Comparison of ENCODE assay signal across 1 cellular context in genomic region chr20:62386383-62387218, GRCh38.
TF ChIP-seq lines count a peak whose summit lies in the region.

TSS of gene RPS21 (plus strand) at chr20:62387103. CDS start at chr20:62387339, 236 bp downstream.

TF ChIP-seq in K562, 482 proteins besides CTCF, POLR2A, EP300 and RAD21 (continued from another document and continues in another):
- TF ChIP-seq NKRF (IDR thresholded peaks at IDR 0.05; ENCODE audit: borderline replicate concordance), result peak; percentile 56
- TF ChIP-seq SMAD1 (IDR thresholded peaks at IDR 0.05; ENCODE audit: low read depth, low read length, partially characterized antibody), result no peak
- no peak for TF ChIP-seq ARHGAP35 (IDR thresholded peaks at IDR 0.05; ENCODE audit: partially characterized antibody)
- TF ChIP-seq PCBP1 (IDR thresholded peaks at IDR 0.05; ENCODE audit: low read depth, low read length, poor library complexity, severe bottlenecking), result peak; percentile 61
- no peak for TF ChIP-seq BRCA1 (IDR thresholded peaks at IDR 0.05)
- TF ChIP-seq BRCA1 (CRISPR knock-in tag; IDR thresholded peaks at IDR 0.05), result no peak
- no peak for TF ChIP-seq EZH2 (IDR thresholded peaks at IDR 0.05; ENCODE audit: borderline replicate concordance, low read depth, low read length)
- no peak for TF ChIP-seq PHTF2 (CRISPR knock-in tag; IDR thresholded peaks at IDR 0.05)
- TF ChIP-seq SIRT6 (IDR thresholded peaks at IDR 0.05; ENCODE audit: low read depth, low read length), result no peak
- TF ChIP-seq RERE (CRISPR knock-in tag; IDR thresholded peaks at IDR 0.05; ENCODE audit: borderline replicate concordance), result peak; percentile 74; the same call in 1 of the 2 replicates
- no peak for TF ChIP-seq ZBTB43 (CRISPR knock-in tag; IDR thresholded peaks at IDR 0.05)
- no peak for TF ChIP-seq ZBTB8A (IDR thresholded peaks at IDR 0.05; ENCODE audit: partially characterized antibody)
- no peak for TF ChIP-seq ZMIZ1 (IDR thresholded peaks at IDR 0.05; ENCODE audit: low read depth in 2 of 2, low read length in 2 of 2)
- TF ChIP-seq RAD51 (IDR thresholded peaks at IDR 0.05; ENCODE audit: borderline replicate concordance, low read depth), result no peak
- TF ChIP-seq ARID4B (CRISPR knock-in tag; IDR thresholded peaks at IDR 0.05), result peak; percentile 95
- TF ChIP-seq ZNF511 (CRISPR knock-in tag; IDR thresholded peaks at IDR 0.05), result peak; percentile 80; the same call in 1 of the 2 replicates
- no peak for TF ChIP-seq PYGO2 (tag; IDR thresholded peaks at IDR 0.05)
- TF ChIP-seq E2F5 (CRISPR knock-in tag; IDR thresholded peaks at IDR 0.05), result no peak
- TF ChIP-seq SAFB2 (IDR thresholded peaks at IDR 0.05; ENCODE audit: borderline replicate concordance, low read depth, low read length, severe bottlenecking), result no peak
- no peak for TF ChIP-seq NR0B1 (IDR thresholded peaks at IDR 0.05; ENCODE audit: partially characterized antibody)
- TF ChIP-seq POLR3G (IDR thresholded peaks at IDR 0.05; ENCODE audit: extremely low read depth, insufficient read length, insufficient replicate concordance), result no peak
- peak; percentile 73 for TF ChIP-seq GMEB1 (CRISPR knock-in tag; IDR thresholded peaks at IDR 0.05)
- TF ChIP-seq JUN (IDR thresholded peaks at IDR 0.05; ENCODE audit: borderline replicate concordance, low read depth, low read length), result peak; percentile 26; the same call in 1 of the 2 replicates
- no peak; the same call in 1 of the 2 replicates for TF ChIP-seq JUN (CRISPR knock-in tag; IDR thresholded peaks at IDR 0.05; ENCODE audit: borderline replicate concordance)
- no peak for TF ChIP-seq NFIC (IDR thresholded peaks at IDR 0.05)
- peak; percentile 84 for TF ChIP-seq MBD2 (IDR thresholded peaks at IDR 0.05; ENCODE audit: borderline replicate concordance, low read depth)
- no peak for TF ChIP-seq EGR1 (conservative IDR thresholded peaks at IDR 0.05)
- peak; percentile 89 for TF ChIP-seq KAT7 (CRISPR knock-in tag; IDR thresholded peaks at IDR 0.05; ENCODE audit: borderline replicate concordance)
- peak; percentile 76 for TF ChIP-seq KDM5B (IDR thresholded peaks at IDR 0.05; ENCODE audit: insufficient replicate concordance, low read depth, low read length)
- no peak for TF ChIP-seq TCFL5 (CRISPR knock-in tag; conservative IDR thresholded peaks at IDR 0.05)
- no peak for TF ChIP-seq MEF2D (tag; conservative IDR thresholded peaks at IDR 0.05; ENCODE audit: low read depth)
- no peak; the same call in 1 of the 2 replicates for TF ChIP-seq GATAD2B (IDR thresholded peaks at IDR 0.05; ENCODE audit: borderline replicate concordance)
- no peak for TF ChIP-seq CAMTA2 (CRISPR knock-in tag; conservative IDR thresholded peaks at IDR 0.05)
